In genomic region chr5:60945760-60946253, GRCh38 we compare ENCODE assay signal across 9 cellular contexts. TPM values are rescaled to one million over a fixed set of nuclear protein-coding genes. Genes with fewer than 3 reads are reported as not detected.
DNase-seq lines count a peak whose midpoint lies in the region; ATAC-seq, FAIRE-seq and TF ChIP-seq lines count a peak whose summit lies in the region.
"Had no signal": no experiment of that assay in that cellular context is flagged by ENCODE, and none has a peak within 500 bp of the region (broad histone marks: within the 10 kb centered on the region; RNA-seq: fewer than 3 reads in every experiment).

No MANE protein-coding gene starts in this region.

- peaks cover 89% of the 10 kb centered on the region for H3K79me2 ChIP-seq in DOHH2 (ENCODE audit: control insufficient read depth, low read length)

- peaks cover 3% of the 10 kb centered on the region; the same call in 1 of the 2 replicates for H3K36me3 ChIP-seq in DOHH2 (ENCODE audit: control insufficient read depth, low read length)
- H3K36me3 ChIP-seq in SK-N-MC (ENCODE audit: insufficient read depth, low read length), result peaks cover 9% of the 10 kb centered on the region

- H3K27me3 ChIP-seq in DOHH2 (ENCODE audit: control insufficient read depth, low read length), result no peaks in the 10 kb centered on the region

- FAIRE-seq in RCC 7860 (lab: Jason Lieb, UNC), result no peak
- FAIRE-seq: frontal cortex had no signal

- peak; percentile 34 for ATAC-seq in GM19438 (IDR thresholded peaks at IDR 0.05; ENCODE audit: low read depth, unreplicated experiment)
- peak; percentile 25 for ATAC-seq in HG03439 (IDR thresholded peaks at IDR 0.05; ENCODE audit: unreplicated experiment)

- H3K9me3 ChIP-seq in DOHH2 (ENCODE audit: control insufficient read depth, insufficient read depth, low read length) (no peaks in the 10 kb centered on the region), SK-N-MC (ENCODE audit: low read depth, low read length) (peaks cover 5% of the 10 kb centered on the region; the same call in 1 of the 2 replicates)

- 0 out of 2 replicates have a peak, but pooled peaks cover 2% of the 10 kb centered on the region for H3F3A ChIP-seq in DOHH2 (ENCODE audit: control insufficient read depth, insufficient read depth)

- H3K9ac ChIP-seq in SK-N-MC (ENCODE audit: insufficient read length), result peak overlapping the region; percentile 62

- no peaks in the 10 kb centered on the region for H4K20me1 ChIP-seq in DOHH2 (ENCODE audit: control insufficient read depth, insufficient read depth, low read depth, low read length)

- no peak for TF ChIP-seq CTCF in DOHH2 (IDR thresholded peaks at IDR 0.05; ENCODE audit: low read depth, low read length, poor library complexity, severe bottlenecking)

- H3K27ac ChIP-seq in DOHH2 (ENCODE audit: low read depth, low read length) (no peak overlapping the region), SK-N-MC (no peak overlapping the region), epithelial cell of prostate (peak overlapping the region; percentile 63)

- peaks cover 44% of the 10 kb centered on the region for H3K4me1 ChIP-seq in DOHH2 (ENCODE audit: control insufficient read depth, low read length)

- peak overlapping the region; percentile 97 for H3K4me3 ChIP-seq in DOHH2 (ENCODE audit: low read length)
- H3K4me3 ChIP-seq in SK-N-MC, result peak overlapping the region; percentile 91

- H3K4me2 ChIP-seq in DOHH2 (ENCODE audit: low read length), result peak overlapping the region; percentile 97

- H3K9me2 ChIP-seq in DOHH2 (replicated peaks; ENCODE audit: control insufficient read depth, low read length), result no peaks in the 10 kb centered on the region

- DNase-seq in SK-N-MC (ENCODE audit: low read depth, low spot score) (no peak), epithelial cell of prostate (ENCODE audit: low read depth, low spot score) (no peak), mucosa of gallbladder (ENCODE audit: low spot score) (peak; percentile 24), middle frontal gyrus (ENCODE audit: extremely low spot score, low spot score) (no peak), RCC 7860 (ENCODE audit: low spot score) (no peak)

RNA-seq across cellular contexts. Expression of gene NDUFAF2, which starts 0.8 kb away (rescaled TPM):
- total RNA-seq in mucosa of gallbladder, result 14.4 TPM

RNA-seq across cellular contexts. Expression of gene ERCC8, which starts 0.9 kb away (rescaled TPM):
- total RNA-seq in mucosa of gallbladder, result 5.7 TPM
